ENCODE assay signal across 15 cellular contexts in the genomic region with DNA sequence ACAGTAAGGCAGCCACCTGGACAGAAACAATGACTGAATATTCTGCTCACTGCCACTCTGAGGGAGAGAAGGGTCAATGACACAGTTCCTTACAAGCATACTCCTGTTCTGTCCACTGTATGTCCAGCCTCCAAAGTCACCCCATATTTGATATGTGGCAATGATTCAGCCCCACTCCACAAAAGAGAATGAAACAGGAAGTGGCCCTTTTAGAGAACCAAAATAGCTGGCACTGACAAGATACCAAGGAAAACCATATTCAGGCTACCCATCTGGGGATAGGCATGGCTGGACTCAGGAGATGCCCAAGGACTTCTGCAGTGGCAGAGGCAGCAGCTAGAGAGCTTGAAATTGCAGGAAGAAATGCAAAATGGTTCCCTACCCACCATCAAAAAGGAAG. TPM values are rescaled to one million over a fixed set of nuclear protein-coding genes. Genes with fewer than 3 reads are reported as not detected.
"Had no signal": no experiment of that assay in that cellular context is flagged by ENCODE, and none has a peak within 500 bp of the region (broad histone marks: within the 10 kb centered on the region; RNA-seq: fewer than 3 reads in every experiment).

No MANE protein-coding gene starts in this region.

- FAIRE-seq: islet of Langerhans, small intestine had no signal

- H3K4me3 ChIP-seq: gastrocnemius medialis, heart right ventricle, right atrium auricular region, stomach, thoracic aorta had no signal

- H3K27ac Mint-ChIP-seq: activated CD4-positive, alpha-beta T cell treated with anti-CD3 and anti-CD28 coated beads, Interleukin-2, amount 10 ng/mL, durations not matched to agents 7 days and 5 days; naive B cell had no signal

- H3K4me3 Mint-ChIP-seq: activated CD4-positive, alpha-beta T cell treated with anti-CD3 and anti-CD28 coated beads, Interleukin-2, amount 10 ng/mL, durations not matched to agents 7 days and 5 days; naive B cell had no signal

- H3K27me3 Mint-ChIP-seq: activated CD4-positive, alpha-beta T cell treated with anti-CD3 and anti-CD28 coated beads, Interleukin-2, amount 10 ng/mL, durations not matched to agents 7 days and 5 days; naive B cell had no signal

- H3K4me1 ChIP-seq: gastrocnemius medialis, right atrium auricular region had no signal

- H3K4me1 Mint-ChIP-seq: activated CD4-positive, alpha-beta T cell treated with anti-CD3 and anti-CD28 coated beads, Interleukin-2, amount 10 ng/mL, durations not matched to agents 7 days and 5 days had no signal

- H3K27ac ChIP-seq: gastrocnemius medialis, heart right ventricle, right atrium auricular region, thoracic aorta had no signal

- H3K9me3 ChIP-seq: gastrocnemius medialis, heart right ventricle, right atrium auricular region, stomach, thoracic aorta had no signal

- H3K9me3 Mint-ChIP-seq: activated CD4-positive, alpha-beta T cell treated with anti-CD3 and anti-CD28 coated beads, Interleukin-2, amount 10 ng/mL, durations not matched to agents 7 days and 5 days; naive B cell had no signal

- H3K36me3 Mint-ChIP-seq: naive B cell had no signal

- ATAC-seq: gastrocnemius medialis, heart right ventricle had no signal

- DNase-seq: activated CD4-positive, alpha-beta T cell treated with anti-CD3 and anti-CD28 coated beads, Interleukin-2, amount 10 ng/mL, durations not matched to agents 7 days and 5 days; activated CD4-positive, CD25-positive, alpha-beta regulatory T cell; activated naive CD4-positive, alpha-beta T cell; activated T-cell treated with anti-CD3 and anti-CD28 coated beads, Interleukin-2, amount 50 U/mL, for 48 hours; aorta; effector CD4-positive, alpha-beta T cell; gastrocnemius medialis; heart right ventricle; naive B cell; small intestine; stomach had no signal

- H3K27me3 ChIP-seq: gastrocnemius medialis, heart right ventricle, right atrium auricular region, stomach had no signal

- H3K36me3 ChIP-seq: gastrocnemius medialis, right atrium auricular region, stomach, thoracic aorta had no signal

RNA-seq across cellular contexts. Expression of a gene that starts 12.8 kb away (rescaled TPM):
- total RNA-seq: lung microvascular endothelial cell had no signal
- polyA plus RNA-seq: aorta had no signal

RNA-seq across cellular contexts. Expression of a gene that starts 44.4 kb away (rescaled TPM):
- total RNA-seq: aorta, gastrocnemius medialis, thoracic aorta had no signal
